25 cellular contexts compared by ENCODE assay signal in the genomic region with DNA sequence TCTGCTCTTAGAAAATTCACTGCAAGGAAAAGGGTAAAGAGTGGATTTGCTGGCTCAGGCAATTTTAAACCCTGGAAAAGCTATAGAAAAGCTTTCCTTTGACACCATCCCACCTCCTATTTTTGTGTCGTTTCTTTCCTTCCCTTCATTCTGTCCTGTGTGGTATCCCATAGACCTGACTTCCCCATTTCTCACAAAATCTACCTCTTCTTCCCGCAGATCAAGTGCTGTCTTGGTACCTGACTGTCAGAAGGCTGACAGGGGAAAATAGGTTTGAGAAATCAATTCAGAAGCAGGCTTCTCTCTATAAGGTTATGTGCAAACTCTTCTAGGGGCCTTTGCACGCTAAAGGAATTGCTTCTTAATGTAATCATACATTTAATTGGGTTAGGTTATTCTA.
"Had no signal": no experiment of that assay in that cellular context is flagged by ENCODE, and none has a peak within 500 bp of the region (broad histone marks: within the 10 kb centered on the region; RNA-seq: fewer than 3 reads in every experiment).

No MANE protein-coding gene starts in this region.

- H3K27ac Mint-ChIP-seq: activated naive CD4-positive, alpha-beta T cell treated with anti-CD3 and anti-CD28 coated beads, Interleukin-2, amount 50 U/mL, for 72 hours; activated T-cell treated with anti-CD3 and anti-CD28 coated beads, Interleukin-2, amount 50 U/mL, for 72 hours; T-helper 2 cell treated with Interferon-gamma antibody and Interleukin-4, amounts not matched to agents 5 μg/mL and 100 μg/mL, for 36 hours had no signal

- H3K36me3 ChIP-seq: breast epithelium, gastrocnemius medialis, neutrophil, ovary, upper lobe of left lung, vagina had no signal

- H3K4me1 ChIP-seq: breast epithelium, gastrocnemius medialis, upper lobe of left lung, vagina had no signal

- H3K4me3 ChIP-seq: breast epithelium, gastrocnemius medialis, mucosa of descending colon, ovary, upper lobe of left lung, vagina had no signal

- H3K27ac ChIP-seq: breast epithelium, gastrocnemius medialis, neutrophil, ovary, upper lobe of left lung, vagina had no signal

- H3K27me3 ChIP-seq: breast epithelium, gastrocnemius medialis, neutrophil, ovary, upper lobe of left lung, vagina had no signal

- DNase-seq: activated CD4-positive, alpha-beta T cell treated with anti-CD3 and anti-CD28 coated beads for 4 hours; activated CD4-positive, alpha-beta T cell treated with anti-CD3 and anti-CD28 coated beads, Interleukin-2, amount 50 U/mL, for 4 hours; activated naive CD4-positive, alpha-beta T cell; activated T-cell treated with anti-CD3 and anti-CD28 coated beads for 4 hours; activated T-cell treated with anti-CD3 and anti-CD28 coated beads, Interleukin-2, amount 50 U/mL, for 72 hours; central memory CD4-positive, alpha-beta T cell; gastrocnemius medialis; glutamatergic neuron; left cardiac atrium; left ventricle myocardium superior; mucosa of descending colon; ovary; retina; stimulated activated CD4-positive, alpha-beta T cell treated with anti-CD3 and anti-CD28 coated beads, Interleukin-12 subunit alpha, Interleukin-12 subunit beta, amount 100 ng/mL, for 4 hours; stimulated activated CD4-positive, alpha-beta T cell treated with anti-CD3 and anti-CD28 coated beads, Interleukin-4, amount 100 ng/mL, for 1 hour; stimulated activated naive CD8-positive, alpha-beta T cell treated with anti-CD3 and anti-CD28 coated beads, Interleukin-15, Interleukin-2, amounts not matched to agents 100 U/mL and 50 U/mL, for 24 hours; T-helper 1 cell; upper lobe of left lung had no signal

- H3K9me3 ChIP-seq: breast epithelium, gastrocnemius medialis, mucosa of descending colon, neutrophil, ovary, upper lobe of left lung, vagina had no signal

- H3K9me3 Mint-ChIP-seq: T-helper 2 cell treated with Interferon-gamma antibody and Interleukin-4, amounts not matched to agents 5 μg/mL and 100 μg/mL, for 36 hours had no signal

- H3K27me3 Mint-ChIP-seq: progenitor cell of endocrine pancreas had no signal

- ATAC-seq: activated naive CD4-positive, alpha-beta T cell treated with anti-CD3 and anti-CD28 coated beads, Interleukin-2, amount 50 U/mL, for 72 hours; gastrocnemius medialis; left ventricle myocardium superior; stimulated activated naive CD8-positive, alpha-beta T cell treated with anti-CD3 and anti-CD28 coated beads, Interleukin-15, Interleukin-2, amounts not matched to agents 100 U/mL and 50 U/mL, for 24 hours had no signal

- H3K36me3 Mint-ChIP-seq: activated naive CD4-positive, alpha-beta T cell treated with anti-CD3 and anti-CD28 coated beads, Interleukin-2, amount 50 U/mL, for 72 hours had no signal

- H3K4me3 Mint-ChIP-seq: activated T-cell treated with anti-CD3 and anti-CD28 coated beads, Interleukin-2, amount 50 U/mL, for 72 hours; nephron; T-helper 2 cell treated with Interferon-gamma antibody and Interleukin-4, amounts not matched to agents 5 μg/mL and 100 μg/mL, for 36 hours had no signal
